In genomic region chr5:91111473-91112238, GRCh38 we compare ENCODE assay signal across 22 cellular contexts.
A peak's percentile ranks its signal among the peaks of the same experiment; 100 is the strongest.
DNase-seq lines count a peak whose midpoint lies in the region; ATAC-seq and TF ChIP-seq lines count a peak whose summit lies in the region.
"Had no signal": no experiment of that assay in that cellular context is flagged by ENCODE, and none has a peak within 500 bp of the region (broad histone marks: within the 10 kb centered on the region; RNA-seq: fewer than 3 reads in every experiment).

No MANE protein-coding gene starts in this region.

- DNase-seq in AML-193 (lab: John Stamatoyannopoulos, UW), result peak; percentile 8 to 38
- no peak for DNase-seq in breast epithelium (ENCODE audit: low spot score in 2 of 2)
- DNase-seq in left ventricle myocardium superior, result no peak
- no peak for DNase-seq in progenitor cell of endocrine pancreas (ENCODE audit: low spot score, unreplicated experiment)
- no peak for DNase-seq in activated naive CD4-positive, alpha-beta T cell treated with anti-CD3 and anti-CD28 coated beads for 36 hours
- no peak for DNase-seq in activated CD4-positive, alpha-beta memory T cell treated with anti-CD3 and anti-CD28 coated beads for 36 hours
- DNase-seq: activated CD4-positive, CD25-positive, alpha-beta regulatory T cell treated with anti-CD3 and anti-CD28 coated beads, Interleukin-2, amount 50 U/mL, for 72 hours; activated CD8-positive, alpha-beta memory T cell treated with anti-CD3 and anti-CD28 coated beads, Interleukin-2, amount 50 U/mL, for 48 hours; activated effector memory CD4-positive, alpha-beta T cell treated with anti-CD3 and anti-CD28 coated beads, Interleukin-2, amount 50 U/mL, for 16 hours; amniotic stem cell; CD4-positive, CD25-positive, alpha-beta regulatory T cell; central memory CD4-positive, alpha-beta T cell; effector CD4-positive, alpha-beta T cell; KG1; left lung; naive thymus-derived CD4-positive, alpha-beta T cell; NCI-H1105; NCI-H774; Peyer's patch; tibial artery had no signal

- ATAC-seq in left ventricle myocardium superior (peak; percentile 51), GM18873 (IDR thresholded peaks at IDR 0.05; ENCODE audit: low FRiP score, unreplicated experiment) (no peak), GM21526 (IDR thresholded peaks at IDR 0.05; ENCODE audit: low FRiP score, unreplicated experiment) (no peak)
- ATAC-seq: left lung; naive thymus-derived CD4-positive, alpha-beta T cell had no signal

- no peaks in the 10 kb centered on the region for H3K27me3 Mint-ChIP-seq in progenitor cell of endocrine pancreas
- H3K27me3 Mint-ChIP-seq in activated naive CD4-positive, alpha-beta T cell treated with anti-CD3 and anti-CD28 coated beads for 36 hours (ENCODE audit: low read depth), result peaks cover 5% of the 10 kb centered on the region
- no peaks in the 10 kb centered on the region for H3K27me3 Mint-ChIP-seq in activated CD4-positive, alpha-beta memory T cell treated with anti-CD3 and anti-CD28 coated beads for 36 hours

- no peaks in the 10 kb centered on the region for H3K4me1 Mint-ChIP-seq in progenitor cell of endocrine pancreas (ENCODE audit: low read depth)
- H3K4me1 Mint-ChIP-seq in activated naive CD4-positive, alpha-beta T cell treated with anti-CD3 and anti-CD28 coated beads for 36 hours (ENCODE audit: low read depth), result no peaks in the 10 kb centered on the region
- H3K4me1 Mint-ChIP-seq in activated CD4-positive, alpha-beta memory T cell treated with anti-CD3 and anti-CD28 coated beads for 36 hours (ENCODE audit: low read depth), result no peaks in the 10 kb centered on the region
- H3K4me1 Mint-ChIP-seq: CD4-positive, CD25-positive, alpha-beta regulatory T cell had no signal

- H3K4me1 ChIP-seq in breast epithelium, result no peaks in the 10 kb centered on the region

- no peak overlapping the region for H3K4me3 ChIP-seq in breast epithelium
- H3K4me3 ChIP-seq: left lung, Peyer's patch, tibial artery had no signal

- intact Hi-C loops in breast epithelium (cut with DNase I; ENCODE audit: low total_unique reads) (no loop called here), left ventricle myocardium superior (cut with micrococcal nuclease) (no loop called here)
- intact Hi-C loops in activated naive CD4-positive, alpha-beta T cell treated with anti-CD3 and anti-CD28 coated beads for 36 hours (cut with micrococcal nuclease), result no loop called here
- intact Hi-C loops in activated CD4-positive, alpha-beta memory T cell treated with anti-CD3 and anti-CD28 coated beads for 36 hours (cut with micrococcal nuclease), result no loop called here

- no peak overlapping the region for H3K4me3 Mint-ChIP-seq in progenitor cell of endocrine pancreas (ENCODE audit: low read depth)
- H3K4me3 Mint-ChIP-seq in activated naive CD4-positive, alpha-beta T cell treated with anti-CD3 and anti-CD28 coated beads for 36 hours, result no peak overlapping the region
- no peak overlapping the region for H3K4me3 Mint-ChIP-seq in activated CD4-positive, alpha-beta memory T cell treated with anti-CD3 and anti-CD28 coated beads for 36 hours
- H3K4me3 Mint-ChIP-seq: naive thymus-derived CD4-positive, alpha-beta T cell had no signal

- H3K9me3 Mint-ChIP-seq in progenitor cell of endocrine pancreas (ENCODE audit: low read depth), result peaks cover under 1% of the 10 kb centered on the region
- H3K9me3 Mint-ChIP-seq in activated naive CD4-positive, alpha-beta T cell treated with anti-CD3 and anti-CD28 coated beads for 36 hours, result no peaks in the 10 kb centered on the region
- H3K9me3 Mint-ChIP-seq in activated CD4-positive, alpha-beta memory T cell treated with anti-CD3 and anti-CD28 coated beads for 36 hours, result no peaks in the 10 kb centered on the region

- TF ChIP-seq CTCF in breast epithelium (IDR thresholded peaks at IDR 0.05) (no peak), progenitor cell of endocrine pancreas (IDR thresholded peaks at IDR 0.05; ENCODE audit: unreplicated experiment) (no peak)

- no peaks in the 10 kb centered on the region for H3K36me3 ChIP-seq in breast epithelium
- H3K36me3 ChIP-seq: left lung, Peyer's patch, tibial artery had no signal

- no peak for TF ChIP-seq POLR2A in breast epithelium (IDR thresholded peaks at IDR 0.05)

- POLR2A ChIA-PET in activated CD4-positive, alpha-beta memory T cell treated with anti-CD3 and anti-CD28 coated beads for 36 hours (lab: Charles Lee), result no interaction called here

- CTCF ChIA-PET in activated naive CD4-positive, alpha-beta T cell treated with anti-CD3 and anti-CD28 coated beads for 36 hours (lab: Charles Lee), result interaction anchor here (0.6 kb wide), 1 partner anchor 19 kb away, joined by 3 read pairs; no protein-coding TSS in a partner anchor
- CTCF ChIA-PET in activated CD4-positive, alpha-beta memory T cell treated with anti-CD3 and anti-CD28 coated beads for 36 hours (lab: Charles Lee), result interaction anchor here (1.2 kb wide), 1 partner anchor 273 kb away, joined by 3 read pairs; no protein-coding TSS in a partner anchor

- peak overlapping the region; percentile 22 to 78 for H3K27ac ChIP-seq in breast epithelium
- H3K27ac ChIP-seq: left lung had no signal

- peaks cover 1% of the 10 kb centered on the region for H3K36me3 Mint-ChIP-seq in progenitor cell of endocrine pancreas (ENCODE audit: insufficient read depth)
- H3K36me3 Mint-ChIP-seq in activated naive CD4-positive, alpha-beta T cell treated with anti-CD3 and anti-CD28 coated beads for 36 hours (ENCODE audit: low read depth), result no peaks in the 10 kb centered on the region
- H3K36me3 Mint-ChIP-seq in activated CD4-positive, alpha-beta memory T cell treated with anti-CD3 and anti-CD28 coated beads for 36 hours, result no peaks in the 10 kb centered on the region
- H3K36me3 Mint-ChIP-seq: CD4-positive, CD25-positive, alpha-beta regulatory T cell; naive thymus-derived CD4-positive, alpha-beta T cell had no signal

- no peaks in the 10 kb centered on the region for H3K27me3 ChIP-seq in breast epithelium
- H3K27me3 ChIP-seq: left lung, Peyer's patch, tibial artery had no signal

- H3K9me3 ChIP-seq in breast epithelium, result no peaks in the 10 kb centered on the region
- H3K9me3 ChIP-seq: left lung, Peyer's patch, tibial artery had no signal

- peak overlapping the region; percentile 28 for H3K27ac Mint-ChIP-seq in progenitor cell of endocrine pancreas
- H3K27ac Mint-ChIP-seq in activated naive CD4-positive, alpha-beta T cell treated with anti-CD3 and anti-CD28 coated beads for 36 hours, result no peak overlapping the region
- H3K27ac Mint-ChIP-seq in activated CD4-positive, alpha-beta memory T cell treated with anti-CD3 and anti-CD28 coated beads for 36 hours, result no peak overlapping the region
- H3K27ac Mint-ChIP-seq: naive thymus-derived CD4-positive, alpha-beta T cell had no signal

Comparison
In these comparisons a context has a peak if more than half of its experiments do, and no peak if none do; other contexts are left out.
1. DNase-seq: peak in AML-193 (2 of 2); none in breast epithelium (0 of 2), left ventricle myocardium superior (single experiment), progenitor cell of endocrine pancreas (single experiment), activated naive CD4-positive, alpha-beta T cell treated with anti-CD3 and anti-CD28 coated beads for 36 hours (single experiment) and activated CD4-positive, alpha-beta memory T cell treated with anti-CD3 and anti-CD28 coated beads for 36 hours (single experiment).